Comparison of ENCODE assay signal across 28 cellular contexts in the genomic region with DNA sequence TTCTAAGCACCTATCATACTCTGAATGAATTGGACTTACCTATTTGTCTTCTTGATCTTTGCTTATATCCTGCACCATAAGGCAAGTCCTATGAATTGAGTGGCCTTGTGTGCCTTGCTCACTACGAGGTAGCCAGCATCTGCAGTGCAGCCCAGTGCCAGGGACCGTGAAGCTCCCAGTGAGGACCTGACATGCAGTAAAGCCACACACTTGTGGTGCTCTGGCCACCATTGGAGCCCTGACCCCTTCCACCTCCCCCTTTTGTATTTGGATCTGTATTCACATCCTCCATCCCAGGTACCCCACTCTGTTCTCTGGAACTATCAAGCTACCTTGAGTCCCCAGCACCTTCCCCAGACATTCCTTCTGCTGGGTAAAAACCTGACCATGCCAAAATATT. TPM values are rescaled to one million over a fixed set of nuclear protein-coding genes. Genes with fewer than 3 reads are reported as not detected.
DNase-seq lines count a peak whose midpoint lies in the region; FAIRE-seq and TF ChIP-seq lines count a peak whose summit lies in the region.
"Had no signal": no experiment of that assay in that cellular context is flagged by ENCODE, and none has a peak within 500 bp of the region (broad histone marks: within the 10 kb centered on the region; RNA-seq: fewer than 3 reads in every experiment).

No MANE protein-coding gene starts in this region.

- TF ChIP-seq CTCF in NB4 (IDR thresholded peaks at IDR 0.05; ENCODE audit: low read depth, low read length) (no peak), nephron progenitor cell (IDR thresholded peaks at IDR 0.05) (no peak), Calu3 (IDR thresholded peaks at IDR 0.05; ENCODE audit: unreplicated experiment) (no peak)

- no peak overlapping the region for H3K4me3 ChIP-seq in NB4 (ENCODE audit: low read depth, low read length)
- H3K4me3 ChIP-seq: K562, MG63, prostate gland, thoracic aorta had no signal

- H3K27ac Mint-ChIP-seq in nephron progenitor cell (peak overlapping the region; percentile 16), Calu3 (ENCODE audit: unreplicated experiment) (no peak overlapping the region)
- H3K27ac Mint-ChIP-seq: B cell; CD8-positive, alpha-beta memory T cell; T-helper 1 cell treated with Interleukin-12 subunit alpha and Interleukin-12 subunit beta and Interleukin-4 antibody, amounts not matched to agents 30 μg/mL and 1 μg/mL, for 36 hours had no signal

- H3K9me3 Mint-ChIP-seq in nephron progenitor cell (no peaks in the 10 kb centered on the region), Calu3 (ENCODE audit: low read depth, unreplicated experiment) (no peaks in the 10 kb centered on the region)
- H3K9me3 Mint-ChIP-seq: CD8-positive, alpha-beta memory T cell; H9; T-helper 1 cell treated with Interleukin-12 subunit alpha and Interleukin-12 subunit beta and Interleukin-4 antibody, amounts not matched to agents 30 μg/mL and 1 μg/mL, for 36 hours had no signal

- no peak for TF ChIP-seq POLR2A in NB4 (IDR thresholded peaks at IDR 0.05; ENCODE audit: extremely low read depth, insufficient read length)

- H3K4me1 Mint-ChIP-seq in nephron progenitor cell (no peaks in the 10 kb centered on the region), Calu3 (ENCODE audit: low read depth, unreplicated experiment) (peaks cover 10% of the 10 kb centered on the region)
- H3K4me1 Mint-ChIP-seq: B cell, H9 had no signal

- FAIRE-seq in GM19239 (lab: Jason Lieb, UNC), result no peak
- FAIRE-seq: K562 had no signal

- H3K36me3 Mint-ChIP-seq in nephron progenitor cell (ENCODE audit: low read depth) (no peaks in the 10 kb centered on the region), Calu3 (ENCODE audit: insufficient read depth, unreplicated experiment) (peaks cover 8% of the 10 kb centered on the region)
- H3K36me3 Mint-ChIP-seq: CD8-positive, alpha-beta memory T cell had no signal

- BruUV-seq in Calu3 (replicated peaks; lab: Mats Ljungman, UMichigan), result no TSS peak

- intact Hi-C loops in Calu3 (cut with micrococcal nuclease; ENCODE audit: unreplicated experiment), result no loop called here

- H3K27me3 Mint-ChIP-seq in nephron progenitor cell (ENCODE audit: low read depth, poor library complexity), result peaks cover 10% of the 10 kb centered on the region
- H3K27me3 Mint-ChIP-seq in Calu3 (ENCODE audit: unreplicated experiment), result no peaks in the 10 kb centered on the region
- H3K27me3 Mint-ChIP-seq: B cell; CD8-positive, alpha-beta memory T cell had no signal

- H3K4me3 Mint-ChIP-seq in nephron progenitor cell, result no peak overlapping the region
- H3K4me3 Mint-ChIP-seq in Calu3 (ENCODE audit: low read depth, unreplicated experiment), result no peak overlapping the region
- H3K4me3 Mint-ChIP-seq: B cell; CD8-positive, alpha-beta memory T cell; H9; T-helper 1 cell treated with Interleukin-12 subunit alpha and Interleukin-12 subunit beta and Interleukin-4 antibody, amounts not matched to agents 30 μg/mL and 1 μg/mL, for 36 hours had no signal

- CTCF ChIA-PET in Calu3 (lab: Charles Lee), result interaction anchor here (0.9 kb wide), 1 partner anchor 154 kb away, joined by 3 read pairs; no protein-coding TSS in a partner anchor

- DNase-seq in NOMO-1 treated with DMSO at 0.1 percent for 48 hours (lab: John Stamatoyannopoulos, UW; ENCODE audit: unreplicated experiment), result peak; percentile 5
- DNase-seq in NOMO-1 treated with dmso at 0.1 percent for 144 hours (lab: John Stamatoyannopoulos, UW; ENCODE audit: unreplicated experiment), result no peak
- DNase-seq in D341Med (ENCODE audit: low spot score), result peak; percentile 19
- DNase-seq in NB4 (ENCODE audit: low read depth), result peak; percentile 14
- no peak for DNase-seq in nephron progenitor cell
- DNase-seq in Calu3, result no peak
- no peak for DNase-seq in glomerular visceral epithelial cell (ENCODE audit: extremely low spot score)
- no peak for DNase-seq in GM19239 (ENCODE audit: insufficient read length, low spot score)
- DNase-seq: activated CD4-positive, CD25-positive, alpha-beta regulatory T cell treated with anti-CD3 and anti-CD28 coated beads, Interleukin-2, amount 50 U/mL, for 72 hours; activated gamma-delta T cell; activated T-cell treated with anti-CD3 and anti-CD28 coated beads, Interleukin-2, amount 50 U/mL, for 1 hour; CD8-positive, alpha-beta memory T cell; DMS53; GDM1; glutamatergic neuron; H9; islet precursor cell; left ventricle myocardium superior; NCI-H1436 treated with DMSO at 0.1 percent for 48 hours; NK-92 treated with Interleukin-12 subunit alpha and Interleukin-12 subunit beta, amount 100 ng/mL, for 24 hours; stimulated activated naive CD4-positive, alpha-beta T cell had no signal

RNA-seq across cellular contexts. Expression of gene BSN, which starts 52.1 kb away (rescaled TPM):
- 0.71 and 0.92 TPM in 2 replicates for total RNA-seq in Calu3 (2022)
- total RNA-seq: HT-29 had no signal

Comparison
In these comparisons a context has a peak if more than half of its experiments do, and no peak if none do; other contexts are left out.
1. DNase-seq: peak in NOMO-1 treated with DMSO at 0.1 percent for 48 hours (single experiment), D341Med (single experiment) and NB4 (single experiment); none in NOMO-1 treated with dmso at 0.1 percent for 144 hours (single experiment), nephron progenitor cell (single experiment), Calu3 (single experiment), glomerular visceral epithelial cell (single experiment) and GM19239 (single experiment).